Comparison of ENCODE assay signal across 26 cellular contexts in genomic region chr3:180979949-180980348, GRCh38. TPM values are rescaled to one million over a fixed set of nuclear protein-coding genes. Genes with fewer than 3 reads are reported as not detected.
DNase-seq lines count a peak whose midpoint lies in the region; ATAC-seq lines count a peak whose summit lies in the region.
"Had no signal": no experiment of that assay in that cellular context is flagged by ENCODE, and none has a peak within 500 bp of the region (broad histone marks: within the 10 kb centered on the region; RNA-seq: fewer than 3 reads in every experiment).

No MANE protein-coding gene starts in this region.

- peak overlapping the region; percentile 13 for H3K27ac Mint-ChIP-seq in activated CD4-positive, alpha-beta T cell treated with anti-CD3 and anti-CD28 coated beads for 36 hours
- H3K27ac Mint-ChIP-seq in CD4-positive, CD25-positive, alpha-beta regulatory T cell = peak overlapping the region in 2 of 3 donors; percentile 16 to 68
- H3K27ac Mint-ChIP-seq in activated naive CD8-positive, alpha-beta T cell treated with anti-CD3 and anti-CD28 coated beads for 36 hours = peak overlapping the region; percentile 8
- H3K27ac Mint-ChIP-seq in naive thymus-derived CD4-positive, alpha-beta T cell = peak overlapping the region in 7 of 9 donors; percentile 45 to 82 (median 59)
- H3K27ac Mint-ChIP-seq: natural killer cell treated with Interleukin-12 subunit alpha and Interleukin-12 subunit beta and Interleukin-15 and Interleukin-18, amount 100 ng/mL, for 72 hours had no signal

- no peak overlapping the region for H3K4me3 Mint-ChIP-seq in activated CD4-positive, alpha-beta T cell treated with anti-CD3 and anti-CD28 coated beads for 36 hours
- no peak overlapping the region for H3K4me3 Mint-ChIP-seq in CD4-positive, CD25-positive, alpha-beta regulatory T cell
- H3K4me3 Mint-ChIP-seq in activated naive CD8-positive, alpha-beta T cell treated with anti-CD3 and anti-CD28 coated beads for 36 hours = no peak overlapping the region
- H3K4me3 Mint-ChIP-seq in naive thymus-derived CD4-positive, alpha-beta T cell = no peak overlapping the region
- H3K4me3 Mint-ChIP-seq: natural killer cell treated with Interleukin-12 subunit alpha and Interleukin-12 subunit beta and Interleukin-15 and Interleukin-18, amount 100 ng/mL, for 72 hours had no signal

- H3K36me3 ChIP-seq in CD4-positive, CD25-positive, alpha-beta regulatory T cell (ENCODE audit: control insufficient read depth, insufficient read depth, low read length) = peaks cover 47% of the 10 kb centered on the region
- peaks cover 3 to 27% (median 10%) of the 10 kb centered on the region in 3 experiments for H3K36me3 ChIP-seq in naive thymus-derived CD4-positive, alpha-beta T cell (ENCODE audit: control insufficient read depth in 2 of 3, insufficient read depth in 3 of 3, low read length in 3 of 3)
- H3K36me3 ChIP-seq: ovary had no signal

- H3K4me3 ChIP-seq in CD4-positive, CD25-positive, alpha-beta regulatory T cell (ENCODE audit: low read depth, low read length) = no peak overlapping the region
- no peak overlapping the region for H3K4me3 ChIP-seq in naive thymus-derived CD4-positive, alpha-beta T cell (ENCODE audit: low read length)
- H3K4me3 ChIP-seq: ovary, PC-9, upper lobe of left lung had no signal

- POLR2A ChIA-PET in activated CD4-positive, alpha-beta T cell treated with anti-CD3 and anti-CD28 coated beads for 36 hours (lab: Charles Lee) = no interaction called here
- POLR2A ChIA-PET in naive thymus-derived CD4-positive, alpha-beta T cell (lab: Charles Lee) = interaction anchor here (1.3 kb wide), 1 partner anchor 23 kb away, joined by 3 read pairs; no protein-coding TSS in a partner anchor

- H3K4me1 Mint-ChIP-seq in activated CD4-positive, alpha-beta T cell treated with anti-CD3 and anti-CD28 coated beads for 36 hours = no peaks in the 10 kb centered on the region
- peaks cover 5 to 19% (median 13%) of the 10 kb centered on the region in 4 donors for H3K4me1 Mint-ChIP-seq in CD4-positive, CD25-positive, alpha-beta regulatory T cell
- H3K4me1 Mint-ChIP-seq in activated naive CD8-positive, alpha-beta T cell treated with anti-CD3 and anti-CD28 coated beads for 36 hours = peaks cover 10% of the 10 kb centered on the region
- H3K4me1 Mint-ChIP-seq in naive thymus-derived CD4-positive, alpha-beta T cell = peaks cover 0 to 22% (median 6%) of the 10 kb centered on the region in 7 donors

- no peaks in the 10 kb centered on the region for H3K27me3 Mint-ChIP-seq in activated CD4-positive, alpha-beta T cell treated with anti-CD3 and anti-CD28 coated beads for 36 hours
- no peaks in the 10 kb centered on the region for H3K27me3 Mint-ChIP-seq in CD4-positive, CD25-positive, alpha-beta regulatory T cell
- no peaks in the 10 kb centered on the region for H3K27me3 Mint-ChIP-seq in activated naive CD8-positive, alpha-beta T cell treated with anti-CD3 and anti-CD28 coated beads for 36 hours
- H3K27me3 Mint-ChIP-seq in naive thymus-derived CD4-positive, alpha-beta T cell = no peaks in the 10 kb centered on the region
- H3K27me3 Mint-ChIP-seq: natural killer cell treated with Interleukin-12 subunit alpha and Interleukin-12 subunit beta and Interleukin-15 and Interleukin-18, amount 100 ng/mL, for 72 hours had no signal

- CTCF ChIA-PET in activated CD4-positive, alpha-beta T cell treated with anti-CD3 and anti-CD28 coated beads for 36 hours (lab: Charles Lee) = interaction anchor here (0.6 kb wide), 1 partner anchor 1026 kb away, joined by 4 read pairs; no protein-coding TSS in a partner anchor
- CTCF ChIA-PET in naive thymus-derived CD4-positive, alpha-beta T cell (lab: Charles Lee) = no interaction called here

- H3K27me3 ChIP-seq in CD4-positive, CD25-positive, alpha-beta regulatory T cell (ENCODE audit: control insufficient read depth, insufficient read depth, low read length) = no peaks in the 10 kb centered on the region
- no peaks in the 10 kb centered on the region for H3K27me3 ChIP-seq in naive thymus-derived CD4-positive, alpha-beta T cell (ENCODE audit: control insufficient read depth in 2 of 2, insufficient read depth in 2 of 2, low read length in 2 of 2)
- H3K27me3 ChIP-seq: ovary, upper lobe of left lung had no signal

- no peaks in the 10 kb centered on the region for H3K9me3 Mint-ChIP-seq in activated CD4-positive, alpha-beta T cell treated with anti-CD3 and anti-CD28 coated beads for 36 hours (ENCODE audit: low read depth)
- H3K9me3 Mint-ChIP-seq in CD4-positive, CD25-positive, alpha-beta regulatory T cell = no peaks in the 10 kb centered on the region
- H3K9me3 Mint-ChIP-seq in activated naive CD8-positive, alpha-beta T cell treated with anti-CD3 and anti-CD28 coated beads for 36 hours = no peaks in the 10 kb centered on the region
- H3K9me3 Mint-ChIP-seq in naive thymus-derived CD4-positive, alpha-beta T cell = no peaks in the 10 kb centered on the region
- H3K9me3 Mint-ChIP-seq: natural killer cell treated with Interleukin-12 subunit alpha and Interleukin-12 subunit beta and Interleukin-15 and Interleukin-18, amount 100 ng/mL, for 72 hours had no signal

- H3K9me3 ChIP-seq in CD4-positive, CD25-positive, alpha-beta regulatory T cell (ENCODE audit: control insufficient read depth in 2 of 2, low read length in 2 of 2) = no peaks in the 10 kb centered on the region
- no peaks in the 10 kb centered on the region for H3K9me3 ChIP-seq in naive thymus-derived CD4-positive, alpha-beta T cell (ENCODE audit: control insufficient read depth in 2 of 3, low read length in 3 of 3)
- H3K9me3 ChIP-seq: ovary, upper lobe of left lung had no signal

- ATAC-seq in activated CD4-positive, alpha-beta T cell treated with anti-CD3 and anti-CD28 coated beads for 36 hours = no peak
- ATAC-seq in CD4-positive, CD25-positive, alpha-beta regulatory T cell (ENCODE audit: low read depth in 2 of 2) = no peak
- no peak for ATAC-seq in naive thymus-derived CD4-positive, alpha-beta T cell
- ATAC-seq in HG03280 (IDR thresholded peaks at IDR 0.05; ENCODE audit: unreplicated experiment) (no peak), HG03469 (IDR thresholded peaks at IDR 0.05; ENCODE audit: unreplicated experiment) (no peak)
- ATAC-seq: left colon had no signal

- intact Hi-C loops in activated CD4-positive, alpha-beta T cell treated with anti-CD3 and anti-CD28 coated beads for 36 hours (cut with DNase I, micrococcal nuclease) = loop anchor here in 1 of 2 experiments (10.0 kb wide), 1 partner anchor 375 kb away; the partner anchor contains the start of gene TTC14
- intact Hi-C loops in naive thymus-derived CD4-positive, alpha-beta T cell (cut with micrococcal nuclease) = loop anchor here (1.0 to 10.0 kb wide), 5 partner anchors 9 to 1815 kb away; partner anchors contain the start of genes ACTL6A (in 2 of the 2) and ATP11B (in 1 of the 2)

- no peak for DNase-seq in activated CD4-positive, alpha-beta T cell treated with anti-CD3 and anti-CD28 coated beads for 36 hours
- DNase-seq in activated CD4-positive, alpha-beta T cell treated with anti-CD3 and anti-CD28 coated beads for 4 hours = no peak
- DNase-seq in CD4-positive, CD25-positive, alpha-beta regulatory T cell = no peak
- no peak for DNase-seq in activated naive CD8-positive, alpha-beta T cell treated with anti-CD3 and anti-CD28 coated beads for 36 hours
- DNase-seq in naive thymus-derived CD4-positive, alpha-beta T cell = no peak
- DNase-seq in NCI-H1048 (lab: John Stamatoyannopoulos, UW) = no peak
- DNase-seq: activated CD4-positive, CD25-positive, alpha-beta regulatory T cell treated with anti-CD3 and anti-CD28 coated beads, Interleukin-2, amount 50 U/mL, for 72 hours; AML-193; COR-L47; DMS79; effector CD4-positive, alpha-beta T cell; GF-D8; KBM-7; left colon; MM.1S; NCI-H1436 treated with DMSO at 0.1 percent for 48 hours; NCI-H524; ovary; PC-9; right cardiac atrium; stimulated activated CD4-positive, alpha-beta T cell treated with anti-CD3 and anti-CD28 coated beads, Interleukin-15, amount 100 ng/mL, for 24 hours; upper lobe of left lung had no signal

- H3K27ac ChIP-seq in CD4-positive, CD25-positive, alpha-beta regulatory T cell (ENCODE audit: insufficient read depth, low read length, poor library complexity, severe bottlenecking) = no peak overlapping the region
- H3K27ac ChIP-seq in naive thymus-derived CD4-positive, alpha-beta T cell (ENCODE audit: low read depth, low read length) = peak overlapping the region; percentile 10
- H3K27ac ChIP-seq: 22Rv1, ovary, PC-9, upper lobe of left lung had no signal

- peaks cover 35% of the 10 kb centered on the region for H3K36me3 Mint-ChIP-seq in activated CD4-positive, alpha-beta T cell treated with anti-CD3 and anti-CD28 coated beads for 36 hours (ENCODE audit: low read depth)
- H3K36me3 Mint-ChIP-seq in CD4-positive, CD25-positive, alpha-beta regulatory T cell = peaks cover 10% of the 10 kb centered on the region
- H3K36me3 Mint-ChIP-seq in activated naive CD8-positive, alpha-beta T cell treated with anti-CD3 and anti-CD28 coated beads for 36 hours = no peaks in the 10 kb centered on the region
- H3K36me3 Mint-ChIP-seq in naive thymus-derived CD4-positive, alpha-beta T cell = peaks cover 3 to 19% (median 4%) of the 10 kb centered on the region in 5 donors

- H3K4me1 ChIP-seq in CD4-positive, CD25-positive, alpha-beta regulatory T cell (ENCODE audit: control insufficient read depth, insufficient read depth, low read length, poor library complexity, severe bottlenecking) = no peaks in the 10 kb centered on the region
- no peaks in the 10 kb centered on the region for H3K4me1 ChIP-seq in naive thymus-derived CD4-positive, alpha-beta T cell (ENCODE audit: control insufficient read depth in 2 of 2, insufficient read depth in 2 of 2, low read length in 2 of 2)
- H3K4me1 ChIP-seq: upper lobe of left lung had no signal

RNA-seq across cellular contexts. Expression of gene DNAJC19, which starts 9.6 kb away (rescaled TPM):
- 10 to 100 TPM; 55.0 to 80.7 TPM for total RNA-seq in activated CD4-positive, alpha-beta T cell treated with anti-CD3 and anti-CD28 coated beads for 36 hours
- 23.8 TPM for total RNA-seq in CD4-positive, CD25-positive, alpha-beta regulatory T cell
- polyA plus RNA-seq in CD4-positive, CD25-positive, alpha-beta regulatory T cell = 100 to 1,000 TPM in 1 of 4 donors, 10 to 100 TPM in 3; 85.4 to 112 (median 89.7) TPM
- total RNA-seq in activated naive CD8-positive, alpha-beta T cell treated with anti-CD3 and anti-CD28 coated beads for 36 hours = 10 to 100 TPM; 80.1 to 80.7 TPM
- 10 to 100 TPM; 20.7 to 74.1 (median 40.2) TPM for total RNA-seq in naive thymus-derived CD4-positive, alpha-beta T cell
- polyA plus RNA-seq in naive thymus-derived CD4-positive, alpha-beta T cell = 100 to 1,000 TPM in 1 of 2 donors, 10 to 100 TPM in 1; 89.9 to 113 TPM

Comparison
In these comparisons a context has a peak if more than half of its experiments do, and no peak if none do; other contexts are left out.
1. H3K27ac Mint-ChIP-seq: peak in every context shown above with its lines; median percentile 59 in naive thymus-derived CD4-positive, alpha-beta T cell; 42 in CD4-positive, CD25-positive, alpha-beta regulatory T cell; 13 in activated CD4-positive, alpha-beta T cell treated with anti-CD3 and anti-CD28 coated beads for 36 hours; 8 in activated naive CD8-positive, alpha-beta T cell treated with anti-CD3 and anti-CD28 coated beads for 36 hours.